8 cellular contexts compared by ENCODE assay signal in genomic region chr10:23439920-23440875, GRCh38. TPM values are rescaled to one million over a fixed set of nuclear protein-coding genes. Genes with fewer than 3 reads are reported as not detected.
DNase-seq lines count a peak whose midpoint lies in the region; ATAC-seq and TF ChIP-seq lines count a peak whose summit lies in the region.

No MANE protein-coding gene starts in this region.

- H3K9me3 ChIP-seq in H9 (ENCODE audit: control insufficient read depth, low read depth, low read length) = no peaks in the 10 kb centered on the region
- H3K9me3 ChIP-seq in Loucy (ENCODE audit: insufficient read depth, low read depth, low read length) = no peaks in the 10 kb centered on the region
- H3K9me3 ChIP-seq in fibroblast of lung (ENCODE audit: control insufficient read depth, insufficient read depth, low read depth, low read length) = no peaks in the 10 kb centered on the region
- H3K9me3 ChIP-seq in tibial artery = no peaks in the 10 kb centered on the region

- H2BK5ac ChIP-seq in H9 (ENCODE audit: insufficient read length, low read length) = no peak overlapping the region

- no peak overlapping the region for H4K5ac ChIP-seq in H9 (ENCODE audit: insufficient read length, low read depth, low read length)

- no peak overlapping the region for H2BK120ac ChIP-seq in H9 (ENCODE audit: low read depth, low read length, poor library complexity, severe bottlenecking)

- no peak overlapping the region for H2BK15ac ChIP-seq in H9 (ENCODE audit: low read depth, low read length)

- no peaks in the 10 kb centered on the region for H4K20me1 ChIP-seq in H9 (ENCODE audit: control insufficient read depth, insufficient read depth, insufficient read length)
- H4K20me1 ChIP-seq in Loucy (ENCODE audit: insufficient read depth, low read length, poor library complexity, severe bottlenecking) = peaks cover 6% of the 10 kb centered on the region
- H4K20me1 ChIP-seq in fibroblast of lung (ENCODE audit: control insufficient read depth, extremely low read depth, insufficient read depth, low read length) = no peaks in the 10 kb centered on the region

- H3K27me3 ChIP-seq in GM06990 (replicated peaks; ENCODE audit: control insufficient read depth, insufficient read depth, low read length) (no peaks in the 10 kb centered on the region), H9 (ENCODE audit: insufficient read depth, low read length) (no peaks in the 10 kb centered on the region), Loucy (ENCODE audit: insufficient read depth, low read length, poor library complexity, severe bottlenecking) (peaks cover 4% of the 10 kb centered on the region), fibroblast of lung (ENCODE audit: control insufficient read depth, insufficient read depth, low read length) (no peaks in the 10 kb centered on the region), tibial artery (no peaks in the 10 kb centered on the region)

- no peak overlapping the region for H3K18ac ChIP-seq in H9 (ENCODE audit: insufficient read length, low read depth, low read length)

- H3K23ac ChIP-seq in H9 (ENCODE audit: insufficient read length, low read depth, low read length) = no peak overlapping the region

- H3K4ac ChIP-seq in H9 (ENCODE audit: low read depth, low read length) = no peak overlapping the region

- no peak overlapping the region for H4K91ac ChIP-seq in H9 (ENCODE audit: insufficient read length, low read depth, low read length)

- H3K36me3 Mint-ChIP-seq in H9 (ENCODE audit: insufficient read depth in 1 of 3, low read depth in 3 of 3) (no peaks in the 10 kb centered on the region; a peak in 2 of 7 replicates), nephron (ENCODE audit: low read depth) (peaks cover 9% of the 10 kb centered on the region)
- H3K36me3 Mint-ChIP-seq in activated T-cell treated with anti-CD3 and anti-CD28 coated beads, Interleukin-2, amount 50 U/mL, for 72 hours (ENCODE audit: insufficient read depth in 2 of 2) = peaks cover 2 to 4% of the 10 kb centered on the region in 2 donors

- peak; percentile 45 for DNase-seq in GM06990 (ENCODE audit: extremely low read depth, insufficient read length)
- peak; percentile 35 for DNase-seq in H9
- DNase-seq in activated T-cell treated with anti-CD3 and anti-CD28 coated beads, Interleukin-2, amount 50 U/mL, for 72 hours = peak; percentile 30 to 46
- DNase-seq in fibroblast of lung (ENCODE audit: low read depth in 2 of 2) = peak; percentile 34 to 41
- DNase-seq in tibial artery = peak; percentile 36 to 64
- no peak for DNase-seq in NCI-H446 (lab: John Stamatoyannopoulos, UW)

- H3K79me2 ChIP-seq in H9 (ENCODE audit: insufficient read depth, low read length) = no peaks in the 10 kb centered on the region
- H3K79me2 ChIP-seq in Loucy (ENCODE audit: insufficient read depth, low read length) = no peaks in the 10 kb centered on the region; the same call in 1 of the 2 replicates
- peaks cover 10% of the 10 kb centered on the region for H3K79me2 ChIP-seq in fibroblast of lung (ENCODE audit: control insufficient read depth, insufficient read depth, low read length)

- H3K4me1 Mint-ChIP-seq in H9 (peaks cover 22 to 24% of the 10 kb centered on the region in 2 experiments), nephron (peaks cover 28% of the 10 kb centered on the region)
- peaks cover 46% of the 10 kb centered on the region for H3K4me1 Mint-ChIP-seq in activated T-cell treated with anti-CD3 and anti-CD28 coated beads, Interleukin-2, amount 50 U/mL, for 72 hours (ENCODE audit: low read depth)

- H3K36me3 ChIP-seq in GM06990 (ENCODE audit: control insufficient read depth, insufficient read depth, low read length) = no peaks in the 10 kb centered on the region
- H3K36me3 ChIP-seq in Loucy (ENCODE audit: insufficient read depth, low read length) = no peaks in the 10 kb centered on the region
- no peaks in the 10 kb centered on the region for H3K36me3 ChIP-seq in fibroblast of lung (ENCODE audit: control insufficient read depth, insufficient read depth, low read length)
- H3K36me3 ChIP-seq in tibial artery = peaks cover 7 to 12% (median 9%) of the 10 kb centered on the region in 3 donors

- H2AFZ ChIP-seq in H9 (ENCODE audit: low read length) = no peak overlapping the region
- H2AFZ ChIP-seq in Loucy (ENCODE audit: low read length) = peak overlapping the region; percentile 52; the same call in 1 of the 2 replicates
- peak overlapping the region; percentile 77 for H2AFZ ChIP-seq in fibroblast of lung (ENCODE audit: low read length)

- peak; percentile 5 to 12 for ATAC-seq in activated T-cell treated with anti-CD3 and anti-CD28 coated beads, Interleukin-2, amount 50 U/mL, for 72 hours (replicated peaks in 1 of 2)

- peak overlapping the region; percentile 65 for H3K4me3 ChIP-seq in GM06990 (replicated peaks; ENCODE audit: low read depth, low read length)
- peak overlapping the region; percentile 81 for H3K4me3 ChIP-seq in Loucy (ENCODE audit: low read length, poor library complexity, severe bottlenecking)
- H3K4me3 ChIP-seq in fibroblast of lung (replicated peaks in 1 of 4; ENCODE audit: control extremely low read depth in 1 of 4, insufficient read depth in 1 of 4, low read depth in 3 of 4, low read length in 4 of 4) = peak overlapping the region; percentile 65 to 92 (median 74)
- peak overlapping the region; percentile 96 for H3K4me3 ChIP-seq in tibial artery

- H3K27me3 Mint-ChIP-seq in H9 (ENCODE audit: low read depth) = peaks cover 15% of the 10 kb centered on the region
- H3K27me3 Mint-ChIP-seq in activated T-cell treated with anti-CD3 and anti-CD28 coated beads, Interleukin-2, amount 50 U/mL, for 72 hours (ENCODE audit: low read depth) = no peaks in the 10 kb centered on the region
- H3K27me3 Mint-ChIP-seq in nephron (ENCODE audit: low read depth) = no peaks in the 10 kb centered on the region

- H2BK20ac ChIP-seq in H9 (ENCODE audit: low read depth, low read length, poor library complexity, severe bottlenecking) = no peak overlapping the region

- H3F3A ChIP-seq in Loucy (ENCODE audit: low read depth) = peaks cover 11% of the 10 kb centered on the region

- no peak overlapping the region for H2BK12ac ChIP-seq in H9 (ENCODE audit: insufficient read length, low read depth, low read length)

- no peak overlapping the region for H3K56ac ChIP-seq in H9 (ENCODE audit: insufficient read length, low read depth, low read length)

- intact Hi-C loops in tibial artery (cut with DNase I; ENCODE audit: low total_unique reads) = loop anchor here (5.0 kb wide), 2 partner anchors 343 to 728 kb away; partner anchors contain the start of genes MSRB2 and PIP4K2A

- H3K79me1 ChIP-seq in H9 (ENCODE audit: insufficient read depth, low read depth, low read length, poor library complexity, severe bottlenecking) = no peaks in the 10 kb centered on the region

- no peak overlapping the region; the same call in 1 of the 2 replicates for H3K14ac ChIP-seq in H9 (ENCODE audit: insufficient read depth, low read length)

- H3K4me2 ChIP-seq in H9 (ENCODE audit: insufficient read depth, insufficient read length, low read length) (peak overlapping the region; percentile 82), Loucy (ENCODE audit: low read depth, low read length, poor library complexity, severe bottlenecking) (peak overlapping the region; percentile 78), fibroblast of lung (ENCODE audit: extremely low read depth, insufficient read depth, low read length) (peak overlapping the region; percentile 91)

- no peaks in the 10 kb centered on the region for H3K4me1 ChIP-seq in H9 (ENCODE audit: insufficient read depth, low read length)
- peaks cover 25% of the 10 kb centered on the region for H3K4me1 ChIP-seq in Loucy (ENCODE audit: insufficient read depth, low read length, poor library complexity, severe bottlenecking)
- H3K4me1 ChIP-seq in fibroblast of lung (ENCODE audit: control insufficient read depth, extremely low read depth, insufficient read depth, low read length) = peaks cover 5% of the 10 kb centered on the region
- H3K4me1 ChIP-seq in tibial artery = peaks cover 0 to 46% (median 20%) of the 10 kb centered on the region in 4 donors

- H3K4me3 Mint-ChIP-seq in H9 = peak overlapping the region; percentile 71 to 90
- H3K4me3 Mint-ChIP-seq in activated T-cell treated with anti-CD3 and anti-CD28 coated beads, Interleukin-2, amount 50 U/mL, for 72 hours = peak overlapping the region; percentile 79 to 98
- H3K4me3 Mint-ChIP-seq in nephron = peak overlapping the region; percentile 91 to 95 (median 91)

- no CpG with 5 or more reads among the region's 79 CpGs for WGBS in H9 (ENCODE audit: extremely low coverage, insufficient read length, low lambda C conversion rate)

- no peaks in the 10 kb centered on the region for H3K9me2 ChIP-seq in Loucy (replicated peaks; ENCODE audit: low read depth, low read length)

- no peak overlapping the region for H2AK5ac ChIP-seq in H9 (ENCODE audit: insufficient read length, low read length)

- no peak overlapping the region for H3T11ph ChIP-seq in H9 (ENCODE audit: low read length)

- no peak overlapping the region; a peak in 1 of 7 replicates for H3K27ac Mint-ChIP-seq in H9
- H3K27ac Mint-ChIP-seq in activated T-cell treated with anti-CD3 and anti-CD28 coated beads, Interleukin-2, amount 50 U/mL, for 72 hours = peak overlapping the region; percentile 98
- H3K27ac Mint-ChIP-seq in nephron = peak overlapping the region; percentile 74 to 91 (median 88)

- no peak overlapping the region for H3K27ac ChIP-seq in H9 (ENCODE audit: insufficient read length, low read depth, low read length)
- peak overlapping the region; percentile 80 for H3K27ac ChIP-seq in fibroblast of lung (ENCODE audit: insufficient read depth, low read length)
- H3K27ac ChIP-seq in tibial artery = peak overlapping the region; percentile 91 to 97

- H3K23me2 ChIP-seq in H9 (ENCODE audit: insufficient read length, low read depth, low read length, poor library complexity, severe bottlenecking) = peaks cover 5% of the 10 kb centered on the region

- H3K9ac ChIP-seq in H9 (ENCODE audit: extremely low read depth, insufficient read length, low read length) = peak overlapping the region; percentile 12
- peak overlapping the region; percentile 65 for H3K9ac ChIP-seq in Loucy (ENCODE audit: low read depth, low read length, poor library complexity, severe bottlenecking)
- peak overlapping the region; percentile 79 for H3K9ac ChIP-seq in fibroblast of lung (ENCODE audit: insufficient read depth, low read length)

- H3K9me3 Mint-ChIP-seq in H9 (no peaks in the 10 kb centered on the region; a peak in 2 of 5 replicates), nephron (no peaks in the 10 kb centered on the region)
- H3K9me3 Mint-ChIP-seq in activated T-cell treated with anti-CD3 and anti-CD28 coated beads, Interleukin-2, amount 50 U/mL, for 72 hours = no peaks in the 10 kb centered on the region

- H4K8ac ChIP-seq in H9 (replicated peaks; ENCODE audit: insufficient read length, low read depth, low read length) = no peak overlapping the region

- TF ChIP-seq CTCF in GM06990 (IDR thresholded peaks at IDR 0.05; ENCODE audit: insufficient read depth, low read length, poor library complexity, severe bottlenecking) (no peak), H9 (conservative IDR thresholded peaks at IDR 0.05) (no peak), Loucy (conservative IDR thresholded peaks at IDR 0.05; ENCODE audit: low read length) (no peak), fibroblast of lung (conservative IDR thresholded peaks at IDR 0.05 in 1 of 2, IDR thresholded peaks at IDR 0.05 in 1 of 2; ENCODE audit: low read depth in 1 of 2, low read length in 2 of 2) (no peak), nephron (IDR thresholded peaks at IDR 0.05; ENCODE audit: unreplicated experiment in 3 of 3) (no peak), tibial artery (IDR thresholded peaks at IDR 0.05) (no peak)

RNA-seq across cellular contexts. Expression of gene OTUD1, which starts 1.3 kb away (rescaled TPM):
- total RNA-seq in H9 (2021) (3.8 TPM in 2 replicates), fibroblast of lung (6.7 and 6.8 TPM in 2 replicates)
- 10 to 100 TPM; 13.3 to 18.4 TPM for total RNA-seq in activated T-cell treated with anti-CD3 and anti-CD28 coated beads, Interleukin-2, amount 50 U/mL, for 72 hours
- polyA plus RNA-seq in fibroblast of lung = 3.7 and 4.2 TPM in 2 replicates
- 4.1 and 4.2 TPM in 2 replicates for polyA plus RNA-seq in fibroblast of lung (2012)
- 0.31 and 1.6 TPM in 2 replicates for polyA minus RNA-seq in fibroblast of lung (ENCODE audit: low replicate concordance)

Comparison
In these comparisons a context has a peak if more than half of its experiments do, and no peak if none do; other contexts are left out.
1. DNase-seq: peak in GM06990 (single experiment), H9 (single experiment), activated T-cell treated with anti-CD3 and anti-CD28 coated beads, Interleukin-2, amount 50 U/mL, for 72 hours (2 of 2), fibroblast of lung (2 of 2) and tibial artery (2 of 2); none in NCI-H446 (0 of 2).
2. H3K9ac ChIP-seq: peak in every context shown above with its lines; median percentile 79 in fibroblast of lung; 65 in Loucy; 12 in H9.
3. H3K27ac Mint-ChIP-seq: peak in activated T-cell treated with anti-CD3 and anti-CD28 coated beads, Interleukin-2, amount 50 U/mL, for 72 hours (single experiment) and nephron (3 of 3); none in H9 (0 of 3).
4. Peak in every context shown above with its lines, with median percentiles within 50 percentile points of each other: H3K4me3 ChIP-seq, H3K4me2 ChIP-seq and H3K4me3 Mint-ChIP-seq.